ENCODE assay signal across 8 cellular contexts in the genomic region with DNA sequence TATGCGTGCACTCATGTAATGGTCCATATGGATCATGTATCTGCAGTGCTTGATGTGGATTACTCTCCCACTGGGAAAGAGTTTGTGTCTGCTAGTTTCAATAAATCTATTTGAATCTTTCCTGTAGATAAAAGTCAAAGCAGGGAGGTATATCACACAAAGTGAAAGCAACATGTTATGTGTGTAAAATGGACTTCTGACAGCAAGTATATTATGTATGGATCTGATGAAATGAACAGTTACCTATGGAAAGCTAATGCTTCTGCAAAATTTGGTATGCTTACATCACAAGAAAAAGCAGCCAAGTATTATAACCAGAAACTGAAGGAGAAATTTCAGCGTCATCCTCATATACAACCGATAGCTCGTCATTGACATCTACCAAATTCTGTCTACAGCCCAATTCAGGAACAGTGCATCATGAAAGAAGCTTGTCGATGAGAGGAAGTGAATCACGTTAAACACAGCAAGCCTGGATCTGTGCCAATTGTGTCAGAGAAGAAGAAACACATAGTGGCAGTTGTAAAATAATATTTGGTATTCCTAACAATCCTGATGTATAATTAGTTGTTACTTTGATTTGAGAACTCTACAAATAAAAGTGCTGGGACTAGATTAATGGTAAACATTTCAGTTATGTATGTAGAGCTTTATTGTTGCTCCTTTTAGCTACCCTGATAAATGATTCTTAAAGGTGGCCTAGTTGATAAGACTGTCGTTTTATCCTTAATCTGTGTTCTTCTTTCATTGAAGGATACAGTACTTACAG. TPM values are rescaled to one million over a fixed set of nuclear protein-coding genes. Genes with fewer than 3 reads are reported as not detected.
DNase-seq lines count a peak whose midpoint lies in the region; ATAC-seq and TF ChIP-seq lines count a peak whose summit lies in the region.

No MANE protein-coding gene starts in this region.

- H3K4me1 Mint-ChIP-seq in activated T-cell treated with anti-CD3 and anti-CD28 coated beads, Interleukin-2, amount 50 U/mL, for 72 hours (ENCODE audit: low read depth) = peaks cover 18% of the 10 kb centered on the region
- peaks cover 21% of the 10 kb centered on the region for H3K4me1 Mint-ChIP-seq in mesothelial cell of epicardium

- H3K9me3 Mint-ChIP-seq in activated T-cell treated with anti-CD3 and anti-CD28 coated beads, Interleukin-2, amount 50 U/mL, for 72 hours = no peaks in the 10 kb centered on the region
- H3K9me3 Mint-ChIP-seq in mesothelial cell of epicardium = no peaks in the 10 kb centered on the region

- H3K27me3 Mint-ChIP-seq in activated T-cell treated with anti-CD3 and anti-CD28 coated beads, Interleukin-2, amount 50 U/mL, for 72 hours (ENCODE audit: low read depth) = peaks cover 5% of the 10 kb centered on the region
- peaks cover 3% of the 10 kb centered on the region for H3K27me3 Mint-ChIP-seq in mesothelial cell of epicardium (ENCODE audit: low read depth)

- DNase-seq in COR-L47 (lab: John Stamatoyannopoulos, UW) = peak; percentile 28
- peak in 2 of 3 experiments; percentile 38 to 77 for DNase-seq in NCI-H1417 (lab: John Stamatoyannopoulos, UW)
- peak; percentile 57 to 60 for DNase-seq in activated T-cell treated with anti-CD3 and anti-CD28 coated beads, Interleukin-2, amount 50 U/mL, for 72 hours
- DNase-seq in myocyte (ENCODE audit: low read depth) = peak; percentile 45
- DNase-seq in iPS-NIHi7 (ENCODE audit: extremely low spot score) = no peak
- DNase-seq in mesothelial cell of epicardium (ENCODE audit: low spot score in 2 of 2, unreplicated experiment in 2 of 2) = no peak

- H3K27ac Mint-ChIP-seq in activated T-cell treated with anti-CD3 and anti-CD28 coated beads, Interleukin-2, amount 50 U/mL, for 72 hours = no peak overlapping the region
- H3K27ac Mint-ChIP-seq in mesothelial cell of epicardium = no peak overlapping the region

- TF ChIP-seq CTCF in mesothelial cell of epicardium (IDR thresholded peaks at IDR 0.05; ENCODE audit: unreplicated experiment) = no peak

- no peaks in the 10 kb centered on the region for H3K36me3 Mint-ChIP-seq in activated T-cell treated with anti-CD3 and anti-CD28 coated beads, Interleukin-2, amount 50 U/mL, for 72 hours (ENCODE audit: insufficient read depth in 2 of 2)
- no peaks in the 10 kb centered on the region for H3K36me3 Mint-ChIP-seq in mesothelial cell of epicardium

- H3K4me3 Mint-ChIP-seq in activated T-cell treated with anti-CD3 and anti-CD28 coated beads, Interleukin-2, amount 50 U/mL, for 72 hours = peak overlapping the region; percentile 78 to 86
- H3K4me3 Mint-ChIP-seq in mesothelial cell of epicardium = no peak overlapping the region

- ATAC-seq in activated T-cell treated with anti-CD3 and anti-CD28 coated beads, Interleukin-2, amount 50 U/mL, for 72 hours (replicated peaks in 1 of 2) = peak; percentile 93 to 94
- ATAC-seq in HG02840 (IDR thresholded peaks at IDR 0.05; ENCODE audit: low FRiP score, unreplicated experiment) (no peak), HG02885 (IDR thresholded peaks at IDR 0.05; ENCODE audit: poor library complexity, unreplicated experiment) (no peak)

RNA-seq across cellular contexts. Expression of a gene that starts 14.2 kb away (rescaled TPM):
- total RNA-seq in activated T-cell treated with anti-CD3 and anti-CD28 coated beads, Interleukin-2, amount 50 U/mL, for 72 hours = 10 to 100 TPM; 29.6 to 32.0 TPM
- total RNA-seq in myocyte (72.0 and 76.2 TPM in 2 replicates), mesothelial cell of epicardium (63.9 to 64.3 TPM (median 64.0 TPM) in 3 replicates)
- polyA plus RNA-seq in myocyte (2012) = 72.6 TPM

Comparison
In these comparisons a context has a peak if more than half of its experiments do, and no peak if none do; other contexts are left out.
1. DNase-seq: peak in COR-L47 (single experiment), NCI-H1417 (2 of 3), activated T-cell treated with anti-CD3 and anti-CD28 coated beads, Interleukin-2, amount 50 U/mL, for 72 hours (2 of 2) and myocyte (single experiment); none in iPS-NIHi7 (single experiment) and mesothelial cell of epicardium (0 of 2).
2. ATAC-seq: peak in activated T-cell treated with anti-CD3 and anti-CD28 coated beads, Interleukin-2, amount 50 U/mL, for 72 hours (2 of 2); none in HG02840 (single experiment) and HG02885 (single experiment).